10 cellular contexts compared by ENCODE assay signal in genomic region chr3:110031975-110032374, GRCh38.
"Had no signal": no experiment of that assay in that cellular context is flagged by ENCODE, and none has a peak within 500 bp of the region (broad histone marks: within the 10 kb centered on the region; RNA-seq: fewer than 3 reads in every experiment).

No MANE protein-coding gene starts in this region.

- H3K36me3 Mint-ChIP-seq: IgD-negative memory B cell had no signal

- H3K9me3 Mint-ChIP-seq: HFFc6 had no signal

- H3K27ac ChIP-seq: HL-60, KMS-11 had no signal

- H3K4me1 Mint-ChIP-seq: GM23338, H9, IgD-negative memory B cell had no signal

- ATAC-seq: GM23338 had no signal

- FAIRE-seq: H1, H54 had no signal

- H3K27ac Mint-ChIP-seq: GM23338, H9, HFFc6, IgD-negative memory B cell had no signal

- H3K27me3 Mint-ChIP-seq: IgD-negative memory B cell had no signal

- H3K4me3 Mint-ChIP-seq: GM23338, H9, HFFc6, IgD-negative memory B cell had no signal

- H3K4me3 ChIP-seq: GM23338 had no signal

- DNase-seq: H9, HCEC 1CT, HFFc6, KBM-7 had no signal

- H3K4me2 ChIP-seq: GM23338, KMS-11 had no signal

- H2AFZ ChIP-seq: GM23338 had no signal

- H3K9ac ChIP-seq: KMS-11 had no signal
